Comparison of ENCODE assay signal across 8 cellular contexts in the genomic region with DNA sequence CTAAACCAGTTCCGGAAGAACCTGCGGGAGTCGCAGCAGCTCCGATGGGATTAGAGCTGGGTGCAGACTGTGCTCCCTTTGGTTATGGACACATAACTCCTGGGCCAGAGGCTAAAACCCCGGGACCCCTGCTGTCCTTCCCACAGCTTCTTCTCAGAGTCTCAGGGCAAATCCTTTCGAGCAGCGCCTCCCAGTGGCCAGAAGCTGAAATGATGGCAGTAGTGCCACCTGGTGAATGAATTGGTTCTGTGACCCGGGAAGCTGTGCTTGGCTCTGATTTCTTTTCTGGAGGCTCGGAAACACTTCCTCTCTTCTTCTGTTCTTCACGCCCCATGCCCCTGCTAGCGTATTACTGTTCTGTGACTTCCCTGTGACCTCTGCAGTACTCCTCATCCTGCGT. TPM values are rescaled to one million over a fixed set of nuclear protein-coding genes. Genes with fewer than 3 reads are reported as not detected.
DNase-seq lines count a peak whose midpoint lies in the region; ATAC-seq and TF ChIP-seq lines count a peak whose summit lies in the region.
"Not testable (repeated sequence)": the region's sequence is repeated elsewhere in the genome, so short reads cannot be mapped to it uniquely, and the experiment has no call there.

No MANE protein-coding gene starts in this region.

- not testable (repeated sequence) for H3K4me1 ChIP-seq in gastroesophageal sphincter

- H3K4me1 Mint-ChIP-seq in HFFc6 (ENCODE audit: low read depth); natural killer cell: not testable (repeated sequence)

- H3K27me3 ChIP-seq in BJ (ENCODE audit: control insufficient read depth, insufficient read depth, low read length); WERI-Rb-1 (ENCODE audit: insufficient read depth, low read depth, severe bottlenecking): not testable (repeated sequence)
- peaks cover 12% of the 10 kb centered on the region for H3K27me3 ChIP-seq in gastroesophageal sphincter

- CTCF ChIA-PET in BJ (lab: Yijun Ruan, JAX), result interaction anchor here (0.7 to 5.1 kb wide), 17 partner anchors 9 to 985 kb away, joined by 3 to 47 read pairs (median 3); partner anchors contain the start of gene ZNF195

- not testable (repeated sequence) for H3K4me3 Mint-ChIP-seq in HFFc6, natural killer cell

- not testable (repeated sequence) for ATAC-seq in gastroesophageal sphincter, natural killer cell

- not testable (repeated sequence) for H3K9me3 ChIP-seq in WERI-Rb-1 (ENCODE audit: severe bottlenecking); gastroesophageal sphincter

- H3K4me3 ChIP-seq in BJ (ENCODE audit: low read depth, low read length); WERI-Rb-1 (ENCODE audit: low read depth, low read length); gastroesophageal sphincter: not testable (repeated sequence)

- not testable (repeated sequence) for TF ChIP-seq EP300 in gastroesophageal sphincter (IDR thresholded peaks at IDR 0.05)

- not testable (repeated sequence) for H3K27me3 Mint-ChIP-seq in HFFc6 (ENCODE audit: insufficient read depth); natural killer cell (ENCODE audit: low read depth in 2 of 2)

- POLR2A ChIA-PET in BJ (lab: Charles Lee), result not testable (repeated sequence)

- intact Hi-C loops in natural killer cell (cut with micrococcal nuclease), result loop anchor here (10.0 kb wide), 1 partner anchor 64 kb away; no protein-coding TSS in a partner anchor

- DNase-seq in BJ (ENCODE audit: low read depth), result not testable (repeated sequence)
- DNase-seq in HFFc6 (peak; percentile 22), NCI-H460 (ENCODE audit: extremely low read depth, low read depth) (peak; percentile 63), WERI-Rb-1 (peak; percentile 91), amniotic epithelial cell (ENCODE audit: low read depth) (peak; percentile 44), natural killer cell (peak; percentile 67)
- peak; percentile 67 for DNase-seq in stimulated activated CD8-positive, alpha-beta memory T cell treated with anti-CD3 and anti-CD28 coated beads, Interleukin-15, amount 100 ng/mL, for 1 hour (ENCODE audit: low read depth)

- H3K9me3 Mint-ChIP-seq in HFFc6, natural killer cell: not testable (repeated sequence)

- not testable (repeated sequence) for H3K27ac ChIP-seq in WERI-Rb-1, gastroesophageal sphincter

- not testable (repeated sequence) for H3K36me3 Mint-ChIP-seq in HFFc6 (ENCODE audit: low read depth); natural killer cell

- not testable (repeated sequence) for H3K27ac Mint-ChIP-seq in HFFc6, natural killer cell

- H3K36me3 ChIP-seq in BJ (ENCODE audit: control insufficient read depth, insufficient read depth, low read length); WERI-Rb-1; gastroesophageal sphincter: not testable (repeated sequence)

- WGBS in gastroesophageal sphincter (ENCODE audit: low coverage in 1 of 2), 2 donors, result 16 to 26% methylated on average over 7 to 11 of the region's 12 CpGs

- TF ChIP-seq POLR2A in gastroesophageal sphincter (IDR thresholded peaks at IDR 0.05), result not testable (repeated sequence)

- TF ChIP-seq CTCF in BJ (IDR thresholded peaks at IDR 0.05; ENCODE audit: insufficient read depth, low read depth, low read length), result peak; percentile 76
- TF ChIP-seq CTCF in HFFc6 (IDR thresholded peaks at IDR 0.05), result peak; percentile 84
- TF ChIP-seq CTCF in WERI-Rb-1 (IDR thresholded peaks at IDR 0.05; ENCODE audit: low read depth, low read length), result peak; percentile 81
- peak in 3 of 4 experiments; percentile 62 to 75 (median 67) for TF ChIP-seq CTCF in gastroesophageal sphincter (IDR thresholded peaks at IDR 0.05)
- peak; percentile 70 for TF ChIP-seq CTCF in natural killer cell (IDR thresholded peaks at IDR 0.05)

RNA-seq across cellular contexts. Expression of gene ZNF195, which starts 29.8 kb away (rescaled TPM):
- polyA plus RNA-seq in BJ (2011; rRNA removed), result 10.2 and 14.1 TPM in 2 replicates
- polyA minus RNA-seq in BJ (2011; rRNA and poly(A)+ RNA removed), result 15.3 and 17.4 TPM in 2 replicates
- 10 to 100 TPM; 16.9 to 22.4 (median 18.4) TPM for total RNA-seq in HFFc6 (2021; fragmentation: NEBNext Ultra II Directional; extraction: Animal tissue kit (Norgen Biotek cat#: 25700))
- 32.9 and 39.1 TPM in 2 replicates for total RNA-seq in NCI-H460 (2014; rRNA removed; shearing (Covaris generic))
- polyA plus RNA-seq in NCI-H460 (2014; cell fraction: nucleus; rRNA removed), result 94.7 and 139 TPM in 2 replicates
- total RNA-seq in gastroesophageal sphincter, result 10 to 100 TPM in 2 of 4 donors, 1 to 10 TPM in 2; 7.9 to 19.9 (median 12.6) TPM
- 10 to 100 TPM; 24.7 to 44.1 (median 25.9) TPM for total RNA-seq in natural killer cell
